16 cellular contexts compared by ENCODE assay signal in genomic region chr1:218991089-218991488, GRCh38.
"Had no signal": no experiment of that assay in that cellular context is flagged by ENCODE, and none has a peak within 500 bp of the region (broad histone marks: within the 10 kb centered on the region; RNA-seq: fewer than 3 reads in every experiment).

No MANE protein-coding gene starts in this region.

- H3K9me3 ChIP-seq: ascending aorta, breast epithelium, upper lobe of left lung had no signal

- H3K4me3 Mint-ChIP-seq: activated T-helper 17 cell treated with anti-CD3 and anti-CD28 coated beads, Interleukin-2, amount 50 U/mL, for 72 hours; dendritic cell treated with granulocyte-macrophage colony-stimulating factor and Interleukin-4, amounts not matched to agents 40 ng/mL and 50 ng/mL, for 4 days; mesothelial cell of epicardium; nephron progenitor cell; stimulated activated naive CD8-positive, alpha-beta T cell treated with anti-CD3 and anti-CD28 coated beads, Interleukin-15, amount 100 ng/mL, for 72 hours had no signal

- H3K36me3 ChIP-seq: ascending aorta, breast epithelium, upper lobe of left lung had no signal

- H3K27me3 Mint-ChIP-seq: activated T-helper 17 cell treated with anti-CD3 and anti-CD28 coated beads, Interleukin-2, amount 50 U/mL, for 72 hours; dendritic cell treated with granulocyte-macrophage colony-stimulating factor and Interleukin-4, amounts not matched to agents 40 ng/mL and 50 ng/mL, for 4 days; stimulated activated naive CD8-positive, alpha-beta T cell treated with anti-CD3 and anti-CD28 coated beads, Interleukin-15, amount 100 ng/mL, for 72 hours had no signal

- H3K4me3 ChIP-seq: ascending aorta, breast epithelium, lung, upper lobe of left lung had no signal

- H3K27ac ChIP-seq: ascending aorta, breast epithelium, upper lobe of left lung, VCaP had no signal

- H3K9me3 Mint-ChIP-seq: activated T-helper 17 cell treated with anti-CD3 and anti-CD28 coated beads, Interleukin-2, amount 50 U/mL, for 72 hours; dendritic cell treated with granulocyte-macrophage colony-stimulating factor and Interleukin-4, amounts not matched to agents 40 ng/mL and 50 ng/mL, for 4 days had no signal

- H3K27ac Mint-ChIP-seq: activated T-helper 17 cell treated with anti-CD3 and anti-CD28 coated beads, Interleukin-2, amount 50 U/mL, for 72 hours; dendritic cell treated with granulocyte-macrophage colony-stimulating factor and Interleukin-4, amounts not matched to agents 40 ng/mL and 50 ng/mL, for 4 days; nephron progenitor cell; stimulated activated naive CD8-positive, alpha-beta T cell treated with anti-CD3 and anti-CD28 coated beads, Interleukin-15, amount 100 ng/mL, for 72 hours had no signal

- H3K4me1 ChIP-seq: ascending aorta, breast epithelium, upper lobe of left lung had no signal

- H3K27me3 ChIP-seq: ascending aorta, breast epithelium, upper lobe of left lung had no signal

- DNase-seq: activated CD4-positive, alpha-beta T cell treated with anti-CD3 and anti-CD28 coated beads, Interleukin-2, amount 50 U/mL, for 48 hours; activated naive CD4-positive, alpha-beta T cell treated with Interleukin-2 at 50 U/mL for 16 hours; cerebellar nuclear complex; islet precursor cell; nephron progenitor cell; stimulated activated CD4-positive, alpha-beta T cell treated with anti-CD3 and anti-CD28 coated beads, Interleukin-1b, Interleukin-23, amount 100 ng/mL, for 48 hours; stimulated activated naive CD8-positive, alpha-beta T cell treated with anti-CD3 and anti-CD28 coated beads, Interleukin-15, amount 100 ng/mL, for 72 hours; T1000; upper lobe of left lung had no signal

- H3K4me1 Mint-ChIP-seq: activated T-helper 17 cell treated with anti-CD3 and anti-CD28 coated beads, Interleukin-2, amount 50 U/mL, for 72 hours; stimulated activated naive CD8-positive, alpha-beta T cell treated with anti-CD3 and anti-CD28 coated beads, Interleukin-15, amount 100 ng/mL, for 72 hours had no signal
